23 cellular contexts compared by ENCODE assay signal in the genomic region with DNA sequence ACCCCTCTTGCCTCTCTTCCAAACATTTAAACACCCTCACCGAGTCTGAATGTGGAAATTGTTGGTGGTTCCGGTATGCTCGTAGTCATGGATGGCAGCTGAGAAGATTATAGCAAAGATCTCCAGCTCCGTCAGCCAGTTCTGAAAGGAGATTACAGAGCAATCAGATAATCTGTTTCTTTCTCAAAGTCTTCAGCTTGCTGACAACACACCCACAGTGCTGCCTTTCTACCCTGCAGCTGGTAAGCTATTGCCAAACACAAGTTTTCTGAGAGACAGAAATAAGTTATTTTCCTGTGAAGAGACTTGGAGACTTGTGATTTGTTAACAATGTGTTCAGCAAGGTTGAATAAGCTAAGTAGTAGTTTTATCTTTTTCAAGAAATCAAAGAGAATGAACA.
DNase-seq lines count a peak whose midpoint lies in the region; ATAC-seq and TF ChIP-seq lines count a peak whose summit lies in the region.
"Had no signal": no experiment of that assay in that cellular context is flagged by ENCODE, and none has a peak within 500 bp of the region (broad histone marks: within the 10 kb centered on the region; RNA-seq: fewer than 3 reads in every experiment).

No MANE protein-coding gene starts in this region.

- no peak for TF ChIP-seq POLR2A in right lobe of liver (IDR thresholded peaks at IDR 0.05)

- TF ChIP-seq CTCF in WERI-Rb-1 (IDR thresholded peaks at IDR 0.05; ENCODE audit: low read depth, low read length) (no peak), hepatocyte (IDR thresholded peaks at IDR 0.05; ENCODE audit: poor library complexity) (no peak), retinal pigment epithelial cell (conservative IDR thresholded peaks at IDR 0.05; ENCODE audit: low read depth, low read length) (no peak), right lobe of liver (IDR thresholded peaks at IDR 0.05) (no peak), natural killer cell (IDR thresholded peaks at IDR 0.05) (no peak)

- no peaks in the 10 kb centered on the region for H3K27me3 ChIP-seq in WERI-Rb-1 (ENCODE audit: insufficient read depth, low read depth, severe bottlenecking)
- no peaks in the 10 kb centered on the region for H3K27me3 ChIP-seq in hepatocyte
- no peaks in the 10 kb centered on the region for H3K27me3 ChIP-seq in right lobe of liver
- H3K27me3 ChIP-seq: BE2C, SJCRH30 had no signal

- peak overlapping the region; percentile 41 for H3K4me3 ChIP-seq in WERI-Rb-1 (ENCODE audit: low read depth, low read length)
- H3K4me3 ChIP-seq in hepatocyte: no peak overlapping the region
- no peak overlapping the region for H3K4me3 ChIP-seq in retinal pigment epithelial cell (ENCODE audit: low read length)
- no peak overlapping the region for H3K4me3 ChIP-seq in right lobe of liver
- H3K4me3 ChIP-seq: PC-9, SJCRH30 had no signal

- H3K9me3 ChIP-seq in WERI-Rb-1 (ENCODE audit: severe bottlenecking) (no peaks in the 10 kb centered on the region), hepatocyte (ENCODE audit: low read depth) (no peaks in the 10 kb centered on the region), right lobe of liver (no peaks in the 10 kb centered on the region)
- H3K9me3 ChIP-seq: BE2C, SJCRH30 had no signal

- H3K9me3 Mint-ChIP-seq in natural killer cell: peaks cover 3 to 4% of the 10 kb centered on the region in 2 donors

- no peaks in the 10 kb centered on the region for H3K4me1 Mint-ChIP-seq in natural killer cell
- H3K4me1 Mint-ChIP-seq: CD14-positive monocyte had no signal

- H3K9me2 ChIP-seq in hepatocyte (replicated peaks; ENCODE audit: insufficient read depth): no peaks in the 10 kb centered on the region

- WGBS in hepatocyte (ENCODE audit: low lambda C conversion rate, missing lambda C conversion rate): 62% methylated on average over 4 of the region's 4 CpGs
- WGBS in right lobe of liver (ENCODE audit: insufficient coverage, low coverage, low lambda C conversion rate, missing lambda C conversion rate): 60% methylated on average over 4 of the region's 4 CpGs

- ATAC-seq in right lobe of liver (no peak), natural killer cell (no peak), HG03196 (IDR thresholded peaks at IDR 0.05; ENCODE audit: unreplicated experiment) (no peak)
- ATAC-seq: HCT116, Right ventricle myocardium inferior, SK-N-SH treated with all-trans-retinoic acid at 6 μM for 48 hours had no signal

- no peaks in the 10 kb centered on the region for H3K36me3 Mint-ChIP-seq in natural killer cell
- H3K36me3 Mint-ChIP-seq: CD14-positive monocyte had no signal

- H3K4me3 Mint-ChIP-seq in natural killer cell: no peak overlapping the region
- H3K4me3 Mint-ChIP-seq: CD14-positive monocyte had no signal

- H3K36me3 ChIP-seq in WERI-Rb-1: peaks cover 7% of the 10 kb centered on the region
- H3K36me3 ChIP-seq in hepatocyte (replicated peaks; ENCODE audit: insufficient read depth, low read depth): no peaks in the 10 kb centered on the region
- no peaks in the 10 kb centered on the region for H3K36me3 ChIP-seq in right lobe of liver
- H3K36me3 ChIP-seq: BE2C, SJCRH30 had no signal

- no peak overlapping the region for H2AFZ ChIP-seq in hepatocyte
- H2AFZ ChIP-seq: PC-9 had no signal

- H3K4me1 ChIP-seq in hepatocyte (ENCODE audit: insufficient read depth) (no peaks in the 10 kb centered on the region), right lobe of liver (no peaks in the 10 kb centered on the region)
- H3K4me1 ChIP-seq: BE2C, SJCRH30 had no signal

- H3K27ac Mint-ChIP-seq in natural killer cell: no peak overlapping the region
- H3K27ac Mint-ChIP-seq: CD14-positive monocyte had no signal

- DNase-seq in HCEC 1CT: peak; percentile 10
- peak; percentile 59 for DNase-seq in WERI-Rb-1
- no peak for DNase-seq in hepatocyte (ENCODE audit: low spot score)
- peak; percentile 15 for DNase-seq in retinal pigment epithelial cell (ENCODE audit: low read depth)
- no peak for DNase-seq in right lobe of liver
- DNase-seq in AG08396 (ENCODE audit: low spot score): no peak
- no peak for DNase-seq in natural killer cell
- DNase-seq: BE2C, Calu3, Karpas-422, NCI-H1092 treated with DMSO at 0.1 percent for 48 hours, NCI-H1436 treated with DMSO at 0.1 percent for 48 hours, NCI-H187 treated with DMSO at 0.1 percent for 48 hours, NCI-H2107, NCI-H524 treated with DMSO at 0.1 percent for 48 hours, NCI-H774, PC-9, SJCRH30 had no signal

- H3K27ac ChIP-seq in WERI-Rb-1: peak overlapping the region; percentile 93
- peak overlapping the region; percentile 64 for H3K27ac ChIP-seq in hepatocyte
- H3K27ac ChIP-seq in right lobe of liver: no peak overlapping the region
- H3K27ac ChIP-seq: PC-9, SJCRH30 had no signal

- intact Hi-C loops in right lobe of liver (cut with DNase I): no loop called here
- intact Hi-C loops in natural killer cell (cut with micrococcal nuclease): no loop called here

- H3K79me2 ChIP-seq in hepatocyte: no peaks in the 10 kb centered on the region

- H3K27me3 Mint-ChIP-seq in natural killer cell (ENCODE audit: low read depth in 2 of 2): no peaks in the 10 kb centered on the region

- no peaks in the 10 kb centered on the region for H4K20me1 ChIP-seq in hepatocyte (ENCODE audit: insufficient read depth, poor library complexity, severe bottlenecking)

- no peak overlapping the region for H3K4me2 ChIP-seq in hepatocyte
- H3K4me2 ChIP-seq: PC-9 had no signal

Comparison
In these comparisons a context has a peak if more than half of its experiments do, and no peak if none do; other contexts are left out.
1. DNase-seq: peak in HCEC 1CT (single experiment), WERI-Rb-1 (single experiment) and retinal pigment epithelial cell (single experiment); none in hepatocyte (single experiment), right lobe of liver (0 of 3), AG08396 (single experiment) and natural killer cell (single experiment).
2. H3K27ac ChIP-seq: peak in WERI-Rb-1 (single experiment) and hepatocyte (single experiment); none in right lobe of liver (0 of 3).